ENCODE assay signal across 8 cellular contexts in the genomic region with DNA sequence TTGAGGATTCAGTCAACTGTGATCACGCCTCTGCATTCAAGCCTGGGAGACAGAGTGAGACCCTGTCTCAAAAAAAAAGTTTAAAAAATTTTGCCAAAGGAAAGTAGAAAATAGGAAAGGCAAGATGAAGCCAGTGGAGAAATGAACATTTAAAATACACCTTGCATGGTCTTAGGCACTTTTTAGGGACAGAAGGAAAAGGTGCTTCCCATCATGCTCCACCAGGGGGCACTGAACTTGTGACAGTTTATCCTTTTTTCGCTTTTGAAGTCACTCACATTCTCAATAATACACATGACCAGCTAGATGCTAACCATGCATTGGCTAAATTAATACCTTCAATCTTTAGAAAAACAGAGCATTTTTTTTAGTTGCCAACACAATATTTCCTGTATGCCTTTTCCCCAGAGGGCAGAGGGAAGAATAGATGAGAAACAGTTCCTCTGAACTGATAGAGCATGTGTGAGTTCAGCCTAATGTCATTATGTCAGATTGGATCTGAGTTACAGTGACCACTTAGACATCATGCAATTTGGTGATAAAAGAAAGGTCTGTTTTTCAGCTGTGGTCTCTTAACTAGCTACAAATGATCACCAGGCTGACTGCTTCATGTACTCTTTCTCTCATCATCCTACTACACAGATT.
DNase-seq lines count a peak whose midpoint lies in the region; ATAC-seq and TF ChIP-seq lines count a peak whose summit lies in the region.

No MANE protein-coding gene starts in this region.

- TF ChIP-seq CTCF in fibroblast of pulmonary artery (IDR thresholded peaks at IDR 0.05; ENCODE audit: low read length, missing control alignments) (peak; percentile 82), progenitor cell of endocrine pancreas (IDR thresholded peaks at IDR 0.05; ENCODE audit: unreplicated experiment) (peak; percentile 80)

- H3K36me3 Mint-ChIP-seq in progenitor cell of endocrine pancreas (ENCODE audit: insufficient read depth), result peaks cover 4% of the 10 kb centered on the region

- H3K27me3 Mint-ChIP-seq in progenitor cell of endocrine pancreas, result no peaks in the 10 kb centered on the region

- DNase-seq in AML-193 (lab: John Stamatoyannopoulos, UW) (peak; percentile 4 to 19), NCI-H446 treated with DMSO at 0.1 percent for 48 hours (lab: John Stamatoyannopoulos, UW) (peak; percentile 21), fibroblast of pulmonary artery (ENCODE audit: low read depth) (peak; percentile 73), progenitor cell of endocrine pancreas (ENCODE audit: low spot score, unreplicated experiment) (peak; percentile 12), ecto neural progenitor cell (ENCODE audit: low spot score) (no peak)
- DNase-seq in activated CD8-positive, alpha-beta memory T cell treated with anti-CD3 and anti-CD28 coated beads, Interleukin-2, amount 50 U/mL, for 24 hours (ENCODE audit: extremely low read depth), result peak; percentile 10

- no peak overlapping the region for H3K4me3 ChIP-seq in fibroblast of pulmonary artery (replicated peaks; ENCODE audit: low read depth, low read length)

- peaks cover 4% of the 10 kb centered on the region for H3K9me3 Mint-ChIP-seq in progenitor cell of endocrine pancreas (ENCODE audit: low read depth)

- no peak overlapping the region for H3K4me3 Mint-ChIP-seq in progenitor cell of endocrine pancreas (ENCODE audit: low read depth)

- peak; percentile 65 for ATAC-seq in GM18867 (IDR thresholded peaks at IDR 0.05; ENCODE audit: unreplicated experiment)
- ATAC-seq in HG03039 (IDR thresholded peaks at IDR 0.05; ENCODE audit: unreplicated experiment), result no peak

- no peaks in the 10 kb centered on the region for H3K4me1 Mint-ChIP-seq in progenitor cell of endocrine pancreas (ENCODE audit: low read depth)

- no peak overlapping the region for H3K27ac Mint-ChIP-seq in progenitor cell of endocrine pancreas
